In genomic region chr9:2559212-2560152, GRCh38 we compare ENCODE assay signal across 10 cellular contexts.
DNase-seq lines count a peak whose midpoint lies in the region; ATAC-seq and TF ChIP-seq lines count a peak whose summit lies in the region.
"Had no signal": no experiment of that assay in that cellular context is flagged by ENCODE, and none has a peak within 500 bp of the region (broad histone marks: within the 10 kb centered on the region; RNA-seq: fewer than 3 reads in every experiment).

No MANE protein-coding gene starts in this region.

- H3K27ac ChIP-seq in SJSA1: peak overlapping the region; percentile 19; the same call in 1 of the 2 replicates

- peaks cover 18% of the 10 kb centered on the region for H3K9me3 Mint-ChIP-seq in progenitor cell of endocrine pancreas (ENCODE audit: low read depth)

- H3K27me3 ChIP-seq in SJSA1 (replicated peaks): no peaks in the 10 kb centered on the region

- peaks cover 14% of the 10 kb centered on the region for H3K4me1 ChIP-seq in SJSA1 (replicated peaks)

- H3K4me3 Mint-ChIP-seq in progenitor cell of endocrine pancreas (ENCODE audit: low read depth): no peak overlapping the region
- H3K4me3 Mint-ChIP-seq: activated naive CD8-positive, alpha-beta T cell treated with anti-CD3 and anti-CD28 coated beads, Interleukin-2, amount 10 ng/mL, durations not matched to agents 7 days and 5 days had no signal

- H3K36me3 Mint-ChIP-seq in progenitor cell of endocrine pancreas (ENCODE audit: insufficient read depth): peaks cover 3% of the 10 kb centered on the region
- H3K36me3 Mint-ChIP-seq: activated naive CD8-positive, alpha-beta T cell treated with anti-CD3 and anti-CD28 coated beads, Interleukin-2, amount 10 ng/mL, durations not matched to agents 7 days and 5 days had no signal

- ATAC-seq in HG02798 (IDR thresholded peaks at IDR 0.05; ENCODE audit: poor library complexity, unreplicated experiment) (no peak), GM21447 (IDR thresholded peaks at IDR 0.05; ENCODE audit: unreplicated experiment) (no peak), HG03095 (IDR thresholded peaks at IDR 0.05; ENCODE audit: unreplicated experiment) (no peak)

- H3K27ac Mint-ChIP-seq in progenitor cell of endocrine pancreas: peak overlapping the region; percentile 9
- H3K27ac Mint-ChIP-seq: activated naive CD8-positive, alpha-beta T cell treated with anti-CD3 and anti-CD28 coated beads, Interleukin-2, amount 10 ng/mL, durations not matched to agents 7 days and 5 days had no signal

- no peaks in the 10 kb centered on the region for H3K36me3 ChIP-seq in SJSA1

- no peaks in the 10 kb centered on the region for H3K27me3 Mint-ChIP-seq in progenitor cell of endocrine pancreas

- no peaks in the 10 kb centered on the region for H3K9me3 ChIP-seq in SJSA1 (replicated peaks)

- no peak for TF ChIP-seq CTCF in progenitor cell of endocrine pancreas (IDR thresholded peaks at IDR 0.05; ENCODE audit: unreplicated experiment)

- no peak overlapping the region for H3K4me3 ChIP-seq in SJSA1

- DNase-seq in DMS 273 (lab: John Stamatoyannopoulos, UW; ENCODE audit: unreplicated experiment): peak; percentile 88
- DNase-seq in SJSA1 (ENCODE audit: low read depth in 1 of 2, low spot score in 2 of 2): peak; percentile 63
- peak; percentile 98 for DNase-seq in foreskin melanocyte
- DNase-seq in progenitor cell of endocrine pancreas (ENCODE audit: low spot score, unreplicated experiment): no peak
- no peak for DNase-seq in effector CD8-positive, alpha-beta T cell (lab: John Stamatoyannopoulos, UW)
- DNase-seq: activated naive CD8-positive, alpha-beta T cell treated with anti-CD3 and anti-CD28 coated beads, Interleukin-2, amount 10 ng/mL, durations not matched to agents 7 days and 5 days; NCI-H2107 had no signal

- peaks cover 4% of the 10 kb centered on the region for H3K4me1 Mint-ChIP-seq in progenitor cell of endocrine pancreas (ENCODE audit: low read depth)
- H3K4me1 Mint-ChIP-seq: activated naive CD8-positive, alpha-beta T cell treated with anti-CD3 and anti-CD28 coated beads, Interleukin-2, amount 10 ng/mL, durations not matched to agents 7 days and 5 days had no signal

Comparison
In these comparisons a context has a peak if more than half of its experiments do, and no peak if none do; other contexts are left out.
1. DNase-seq: peak in DMS 273 (single experiment), SJSA1 (2 of 2) and foreskin melanocyte (single experiment); none in progenitor cell of endocrine pancreas (single experiment) and effector CD8-positive, alpha-beta T cell (single experiment).